16 cellular contexts compared by ENCODE assay signal in genomic region chr4:123997116-123997515, GRCh38.
A peak's percentile ranks its signal among the peaks of the same experiment; 100 is the strongest.
DNase-seq lines count a peak whose midpoint lies in the region; ATAC-seq, FAIRE-seq and TF ChIP-seq lines count a peak whose summit lies in the region.
"Had no signal": no experiment of that assay in that cellular context is flagged by ENCODE, and none has a peak within 500 bp of the region (broad histone marks: within the 10 kb centered on the region; RNA-seq: fewer than 3 reads in every experiment).

No MANE protein-coding gene starts in this region.

- no peak for FAIRE-seq in urothelium cell line (lab: Jason Lieb, UNC)

- H3K4me3 ChIP-seq in osteoblast (ENCODE audit: insufficient read depth, low read length) = no peak overlapping the region
- no peak overlapping the region for H3K4me3 ChIP-seq in ascending aorta
- no peak overlapping the region for H3K4me3 ChIP-seq in CD8-positive, alpha-beta T cell (ENCODE audit: low read depth, low read length)
- H3K4me3 ChIP-seq: body of pancreas had no signal

- no peak overlapping the region for H3K4me3 Mint-ChIP-seq in CD8-positive, alpha-beta T cell
- H3K4me3 Mint-ChIP-seq: CD4-positive, alpha-beta T cell; stimulated activated memory B cell treated with anti-CD40 and anti-IgM and Interleukin-4, amounts not matched to agents 10 μg/mL and 1 μg/mL and 100 μg/mL, for 72 hours had no signal

- H3K27me3 Mint-ChIP-seq in CD8-positive, alpha-beta T cell (ENCODE audit: low read depth) = peaks cover 2% of the 10 kb centered on the region
- H3K27me3 Mint-ChIP-seq: CD4-positive, alpha-beta T cell; stimulated activated memory B cell treated with anti-CD40 and anti-IgM and Interleukin-4, amounts not matched to agents 10 μg/mL and 1 μg/mL and 100 μg/mL, for 72 hours had no signal

- no peak overlapping the region for H3K4me2 ChIP-seq in osteoblast (ENCODE audit: insufficient read depth, low read length)

- no peaks in the 10 kb centered on the region for H4K20me1 ChIP-seq in osteoblast (ENCODE audit: insufficient read depth, low read length)

- H3K27ac Mint-ChIP-seq in CD8-positive, alpha-beta T cell = no peak overlapping the region
- H3K27ac Mint-ChIP-seq: CD4-positive, alpha-beta T cell; stimulated activated memory B cell treated with anti-CD40 and anti-IgM and Interleukin-4, amounts not matched to agents 10 μg/mL and 1 μg/mL and 100 μg/mL, for 72 hours had no signal

- H3K4me1 Mint-ChIP-seq in CD8-positive, alpha-beta T cell (ENCODE audit: low read depth) = no peaks in the 10 kb centered on the region
- H3K4me1 Mint-ChIP-seq: stimulated activated memory B cell treated with anti-CD40 and anti-IgM and Interleukin-4, amounts not matched to agents 10 μg/mL and 1 μg/mL and 100 μg/mL, for 72 hours had no signal

- no peaks in the 10 kb centered on the region for H3K79me2 ChIP-seq in osteoblast (ENCODE audit: insufficient read depth, low read length)

- no peaks in the 10 kb centered on the region for H3K9me3 ChIP-seq in osteoblast (ENCODE audit: low read depth, low read length)
- peaks cover 0 to 6% of the 10 kb centered on the region in 2 donors for H3K9me3 ChIP-seq in ascending aorta
- H3K9me3 ChIP-seq in CD8-positive, alpha-beta T cell (ENCODE audit: low read length) = no peaks in the 10 kb centered on the region
- H3K9me3 ChIP-seq: body of pancreas had no signal

- POLR2A ChIA-PET in CD8-positive, alpha-beta T cell (lab: Charles Lee) = no interaction called here

- ATAC-seq in left ventricle myocardium superior = no peak
- ATAC-seq in CD8-positive, alpha-beta T cell = no peak
- ATAC-seq: body of pancreas; right cardiac atrium; stimulated activated memory B cell treated with anti-CD40 and anti-IgM and Interleukin-4, amounts not matched to agents 10 μg/mL and 1 μg/mL and 100 μg/mL, for 72 hours had no signal

- DNase-seq in ELF-1 (ENCODE audit: low read depth, low spot score) (peak; percentile 79), NCI-H146 (lab: John Stamatoyannopoulos, UW) (peak; percentile 78), ecto neural progenitor cell (ENCODE audit: low spot score) (peak; percentile 62), osteoblast (ENCODE audit: insufficient read length, low spot score, missing footprints) (peak; percentile 14), urothelium cell line (ENCODE audit: low spot score) (no peak), left ventricle myocardium superior (no peak), ascending aorta (ENCODE audit: low spot score in 2 of 2) (no peak)
- no peak for DNase-seq in CD8-positive, alpha-beta T cell
- DNase-seq: activated gamma-delta T cell treated with Interleukin-2 at 50 U/mL for 16 hours; body of pancreas; CD4-positive, alpha-beta T cell; H7; NCI-H2227 treated with DMSO at 0.1 percent for 48 hours had no signal

- H3K36me3 ChIP-seq in osteoblast (ENCODE audit: insufficient read depth, low read length) = no peaks in the 10 kb centered on the region
- no peaks in the 10 kb centered on the region for H3K36me3 ChIP-seq in ascending aorta
- H3K36me3 ChIP-seq in CD8-positive, alpha-beta T cell (ENCODE audit: insufficient read depth, low read length) = no peaks in the 10 kb centered on the region

- CTCF ChIA-PET in CD8-positive, alpha-beta T cell (lab: Charles Lee) = no interaction called here

- H3K9me3 Mint-ChIP-seq in CD8-positive, alpha-beta T cell = no peaks in the 10 kb centered on the region
- H3K9me3 Mint-ChIP-seq: CD4-positive, alpha-beta T cell; stimulated activated memory B cell treated with anti-CD40 and anti-IgM and Interleukin-4, amounts not matched to agents 10 μg/mL and 1 μg/mL and 100 μg/mL, for 72 hours had no signal

- H3K27ac ChIP-seq in osteoblast (ENCODE audit: low read depth, low read length) = peak overlapping the region; percentile 79
- H3K27ac ChIP-seq in ascending aorta = no peak overlapping the region
- no peak overlapping the region for H3K27ac ChIP-seq in CD8-positive, alpha-beta T cell (ENCODE audit: low read depth, low read length)
- H3K27ac ChIP-seq: body of pancreas, HL-60 had no signal

- intact Hi-C loops in left ventricle myocardium superior (cut with micrococcal nuclease) (no loop called here), ascending aorta (cut with DNase I) (no loop called here)
- intact Hi-C loops in CD8-positive, alpha-beta T cell (cut with DNase I, micrococcal nuclease) = no loop called here

- H3K36me3 Mint-ChIP-seq in CD8-positive, alpha-beta T cell = no peaks in the 10 kb centered on the region
- H3K36me3 Mint-ChIP-seq: stimulated activated memory B cell treated with anti-CD40 and anti-IgM and Interleukin-4, amounts not matched to agents 10 μg/mL and 1 μg/mL and 100 μg/mL, for 72 hours had no signal

- H3K27me3 ChIP-seq in osteoblast (ENCODE audit: insufficient read depth, low read length) (no peaks in the 10 kb centered on the region), ascending aorta (no peaks in the 10 kb centered on the region)
- H3K27me3 ChIP-seq in CD8-positive, alpha-beta T cell (ENCODE audit: insufficient read depth, low read length) = no peaks in the 10 kb centered on the region
- H3K27me3 ChIP-seq: body of pancreas had no signal

- H3K4me1 ChIP-seq in osteoblast (ENCODE audit: insufficient read depth, low read length) = peaks cover 11% of the 10 kb centered on the region
- no peaks in the 10 kb centered on the region for H3K4me1 ChIP-seq in ascending aorta
- no peaks in the 10 kb centered on the region for H3K4me1 ChIP-seq in CD8-positive, alpha-beta T cell (ENCODE audit: insufficient read depth, low read length)
- H3K4me1 ChIP-seq: body of pancreas had no signal

- TF ChIP-seq CTCF in osteoblast (IDR thresholded peaks at IDR 0.05; ENCODE audit: extremely low read depth, low read depth, low read length) (peak; percentile 15), ascending aorta (IDR thresholded peaks at IDR 0.05) (no peak)
- no peak for TF ChIP-seq CTCF in CD8-positive, alpha-beta T cell (IDR thresholded peaks at IDR 0.05)

- H2AFZ ChIP-seq in osteoblast (ENCODE audit: low read length) = peak overlapping the region; percentile 3

Comparison
In these comparisons a context has a peak if more than half of its experiments do, and no peak if none do; other contexts are left out.
1. DNase-seq: peak in ELF-1 (single experiment), NCI-H146 (single experiment), ecto neural progenitor cell (single experiment) and osteoblast (single experiment); none in urothelium cell line (single experiment), left ventricle myocardium superior (single experiment), ascending aorta (0 of 2) and CD8-positive, alpha-beta T cell (0 of 7).